In genomic region chr21:28636988-28637691, GRCh38 we compare ENCODE assay signal across 11 cellular contexts.
DNase-seq lines count a peak whose midpoint lies in the region; ATAC-seq, FAIRE-seq and TF ChIP-seq lines count a peak whose summit lies in the region.
"Had no signal": no experiment of that assay in that cellular context is flagged by ENCODE, and none has a peak within 500 bp of the region (broad histone marks: within the 10 kb centered on the region; RNA-seq: fewer than 3 reads in every experiment).

No MANE protein-coding gene starts in this region.

- no peak for TF ChIP-seq EP300 in suprapubic skin (IDR thresholded peaks at IDR 0.05)

- intact Hi-C loops in lower lobe of right lung (cut with DNase I), result no loop called here

- peaks cover 38% of the 10 kb centered on the region for H3K4me1 ChIP-seq in astrocyte (ENCODE audit: insufficient read depth, low read length)
- no peaks in the 10 kb centered on the region for H3K4me1 ChIP-seq in lower lobe of right lung
- H3K4me1 ChIP-seq in suprapubic skin, result peaks cover 25% of the 10 kb centered on the region

- H2AFZ ChIP-seq in astrocyte (ENCODE audit: low read depth, low read length), result no peak overlapping the region

- FAIRE-seq in astrocyte (lab: Jason Lieb, UNC), result peak; percentile 98

- H3K4me3 ChIP-seq in astrocyte (ENCODE audit: insufficient read depth, low read depth, low read length), result no peak overlapping the region
- no peak overlapping the region for H3K4me3 ChIP-seq in lower lobe of right lung
- no peak overlapping the region for H3K4me3 ChIP-seq in suprapubic skin

- H3K9me3 Mint-ChIP-seq in astrocyte (ENCODE audit: unreplicated experiment), result peaks cover 2% of the 10 kb centered on the region

- TF ChIP-seq POLR2A in suprapubic skin (IDR thresholded peaks at IDR 0.05), result no peak

- ATAC-seq in GM19452 (IDR thresholded peaks at IDR 0.05; ENCODE audit: unreplicated experiment), result no peak
- no peak for ATAC-seq in lower lobe of right lung

- no peaks in the 10 kb centered on the region for H3K27me3 ChIP-seq in astrocyte (ENCODE audit: insufficient read depth, low read length)
- no peaks in the 10 kb centered on the region for H3K27me3 ChIP-seq in lower lobe of right lung (ENCODE audit: low read depth)
- H3K27me3 ChIP-seq in suprapubic skin, result no peaks in the 10 kb centered on the region

- H4K20me1 ChIP-seq in astrocyte (ENCODE audit: insufficient read depth, low read length), result no peaks in the 10 kb centered on the region

- H3K27ac Mint-ChIP-seq in astrocyte (ENCODE audit: unreplicated experiment), result peak overlapping the region; percentile 93
- H3K27ac Mint-ChIP-seq: mesothelial cell of epicardium had no signal

- no peak overlapping the region for H3K4me3 Mint-ChIP-seq in astrocyte (ENCODE audit: unreplicated experiment)
- H3K4me3 Mint-ChIP-seq: mesothelial cell of epicardium had no signal

- peak overlapping the region; percentile 66 for H3K4me2 ChIP-seq in astrocyte (ENCODE audit: low read length)

- H3K27me3 Mint-ChIP-seq in astrocyte (ENCODE audit: low read depth, unreplicated experiment), result no peaks in the 10 kb centered on the region

- H3K4me1 Mint-ChIP-seq in astrocyte (ENCODE audit: low read depth, unreplicated experiment), result peaks cover 39% of the 10 kb centered on the region

- H3K9me3 ChIP-seq in astrocyte (ENCODE audit: insufficient read depth, low read depth, low read length), result no peaks in the 10 kb centered on the region
- H3K9me3 ChIP-seq in lower lobe of right lung, result no peaks in the 10 kb centered on the region
- H3K9me3 ChIP-seq in suprapubic skin, result no peaks in the 10 kb centered on the region

- in situ Hi-C loops in Caki2 (cut with HindIII; ENCODE audit: low pct_unique_long_range_greater_than_20kb, low sequenced_read_pairs), result no loop called here

- WGBS in suprapubic skin, result 78% methylated on average over 5 of the region's 5 CpGs

- no peaks in the 10 kb centered on the region for H3K36me3 Mint-ChIP-seq in astrocyte (ENCODE audit: low read depth, unreplicated experiment)
- H3K36me3 Mint-ChIP-seq: mesothelial cell of epicardium had no signal

- H3K36me3 ChIP-seq in astrocyte (ENCODE audit: insufficient read depth, low read length), result no peaks in the 10 kb centered on the region
- H3K36me3 ChIP-seq in lower lobe of right lung, result no peaks in the 10 kb centered on the region
- no peaks in the 10 kb centered on the region for H3K36me3 ChIP-seq in suprapubic skin

- TF ChIP-seq CTCF in astrocyte (IDR thresholded peaks at IDR 0.05; ENCODE audit: insufficient read depth, low read depth, low read length) (no peak), lower lobe of right lung (IDR thresholded peaks at IDR 0.05) (no peak), suprapubic skin (IDR thresholded peaks at IDR 0.05) (no peak)

- H3K9ac ChIP-seq in astrocyte (ENCODE audit: low read length), result peak overlapping the region; percentile 70

- H3K27ac ChIP-seq in astrocyte (ENCODE audit: low read depth, low read length) (peak overlapping the region; percentile 90), lower lobe of right lung (no peak overlapping the region), suprapubic skin (no peak overlapping the region)

- H3K79me2 ChIP-seq in astrocyte (ENCODE audit: insufficient read depth, low read length), result no peaks in the 10 kb centered on the region

- DNase-seq in Caki2 (ENCODE audit: low read depth) (peak; percentile 15), LHCN-M2 (ENCODE audit: low read depth) (peak; percentile 93), astrocyte (ENCODE audit: low read depth) (peak; percentile 96), myocyte (ENCODE audit: low read depth) (peak; percentile 37), lower lobe of right lung (no peak), suprapubic skin (ENCODE audit: low spot score in 2 of 2) (no peak)
- no peak for DNase-seq in central memory CD4-positive, alpha-beta T cell
- DNase-seq: activated CD4-positive, CD25-positive, alpha-beta regulatory T cell treated with anti-CD3 and anti-CD28 coated beads, Interleukin-2, amount 50 U/mL, for 72 hours; effector CD8-positive, alpha-beta T cell had no signal

Comparison
In these comparisons a context has a peak if more than half of its experiments do, and no peak if none do; other contexts are left out.
1. DNase-seq: peak in Caki2 (single experiment), LHCN-M2 (single experiment), astrocyte (single experiment) and myocyte (single experiment); none in lower lobe of right lung (single experiment), suprapubic skin (0 of 2) and central memory CD4-positive, alpha-beta T cell (single experiment).